In the genomic region with DNA sequence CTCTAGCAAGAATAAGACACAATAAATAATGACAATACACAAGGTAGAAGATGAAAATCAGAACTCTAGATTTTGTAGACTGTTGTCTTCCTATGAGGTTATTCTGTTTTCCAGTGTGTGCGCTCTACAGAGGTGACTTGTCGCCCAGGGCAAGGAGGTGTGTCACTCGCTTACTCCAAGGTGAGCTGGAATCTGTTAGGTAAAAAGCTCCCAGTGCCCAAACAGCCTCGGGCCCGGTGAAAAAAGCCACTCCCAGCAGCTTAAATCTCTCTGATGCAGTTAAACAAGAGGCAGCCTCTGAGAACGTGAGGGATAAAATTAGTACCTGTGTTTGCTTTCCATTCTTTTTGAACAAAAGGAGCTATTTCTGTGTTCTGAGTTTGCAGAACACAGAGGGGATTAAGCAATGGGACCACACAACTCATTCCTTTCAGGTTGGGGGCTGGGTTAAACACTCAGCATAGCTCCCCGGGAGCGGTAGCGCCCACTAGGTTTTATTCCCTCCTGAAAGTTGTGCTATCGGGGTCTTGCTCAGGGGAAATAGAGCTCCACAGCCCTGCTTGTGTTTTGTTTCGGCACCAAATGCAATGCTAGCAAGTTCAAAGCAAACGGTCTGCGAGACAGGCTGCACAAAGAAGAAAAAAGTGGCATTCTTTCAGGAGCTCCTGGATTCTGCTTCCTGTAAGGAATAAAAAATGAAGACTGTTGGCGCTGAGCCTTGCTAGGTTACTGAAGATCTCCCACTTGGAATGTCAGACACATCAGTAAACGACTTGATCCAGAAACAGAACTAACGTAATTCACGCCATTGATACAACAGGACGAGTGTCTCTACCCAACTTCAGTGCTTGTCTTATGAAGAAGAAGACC, we compare ENCODE assay signal across 8 cellular contexts.
DNase-seq lines count a peak whose midpoint lies in the region; ATAC-seq and TF ChIP-seq lines count a peak whose summit lies in the region.

No MANE protein-coding gene starts in this region.

- ATAC-seq in GM19035 (IDR thresholded peaks at IDR 0.05; ENCODE audit: unreplicated experiment) (peak; percentile 24), GM18517 (IDR thresholded peaks at IDR 0.05; ENCODE audit: unreplicated experiment) (no peak), HG02852 (IDR thresholded peaks at IDR 0.05; ENCODE audit: unreplicated experiment) (no peak)

- H3K27ac ChIP-seq in rectal smooth muscle tissue (ENCODE audit: low read depth, low read length): no peak overlapping the region

- DNase-seq in NCI-H748 (lab: John Stamatoyannopoulos, UW; ENCODE audit: unreplicated experiment) (peak; percentile 97), fibroblast of villous mesenchyme (ENCODE audit: low read depth) (no peak), AG08396 (ENCODE audit: low spot score) (no peak), GM19238 (ENCODE audit: insufficient read length, low spot score) (no peak)

- H3K36me3 ChIP-seq in rectal smooth muscle tissue (ENCODE audit: control insufficient read depth, insufficient read depth, low read length): no peaks in the 10 kb centered on the region

- no peak for TF ChIP-seq CTCF in fibroblast of villous mesenchyme (IDR thresholded peaks at IDR 0.05; ENCODE audit: insufficient read depth, low read depth, low read length)

- H3K27me3 ChIP-seq in rectal smooth muscle tissue (ENCODE audit: control insufficient read depth, insufficient read depth, low read length): no peaks in the 10 kb centered on the region

- H3K4me3 ChIP-seq in fibroblast of villous mesenchyme (ENCODE audit: low read depth, low read length) (peak overlapping the region; percentile 24), rectal smooth muscle tissue (ENCODE audit: low read length) (peak overlapping the region; percentile 55)

- peaks cover 2% of the 10 kb centered on the region for H3K4me1 ChIP-seq in rectal smooth muscle tissue (ENCODE audit: control insufficient read depth, insufficient read depth, low read length)

- no peak overlapping the region for H3K9ac ChIP-seq in rectal smooth muscle tissue (ENCODE audit: low read length)
